ENCODE assay signal across 8 cellular contexts in the genomic region with DNA sequence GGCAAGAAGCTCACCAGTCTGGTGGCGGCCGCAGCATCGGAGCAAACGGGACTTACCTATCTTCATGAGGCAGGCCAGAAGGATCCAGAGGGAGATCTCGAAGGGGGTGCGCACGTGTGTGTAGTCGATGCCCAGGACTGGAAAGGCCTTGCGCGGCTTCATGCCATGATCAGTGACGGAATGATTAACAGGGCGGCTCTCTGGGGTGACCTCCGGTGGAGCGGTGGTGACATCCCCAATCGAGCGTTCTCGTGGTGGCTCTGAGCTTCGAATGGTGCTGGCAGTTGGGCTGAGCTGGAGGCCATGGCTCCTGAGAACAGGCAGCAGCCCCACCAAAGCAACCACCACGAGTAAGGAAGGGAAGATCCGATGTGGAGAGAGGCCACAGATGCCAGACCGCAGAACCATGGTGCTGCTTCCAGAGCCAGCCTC. TPM values are rescaled to one million over a fixed set of nuclear protein-coding genes. Genes with fewer than 3 reads are reported as not detected.
DNase-seq lines count a peak whose midpoint lies in the region; ATAC-seq and TF ChIP-seq lines count a peak whose summit lies in the region.

No MANE protein-coding gene starts in this region.

- peak overlapping the region; percentile 75 for H3K4me2 ChIP-seq in DOHH2 (ENCODE audit: low read length)

- peak; percentile 64 for DNase-seq in RKO (ENCODE audit: low spot score)
- DNase-seq in esophagus muscularis mucosa (ENCODE audit: extremely low spot score) = no peak
- peak; percentile 82 for DNase-seq in posterior vena cava (ENCODE audit: low spot score)
- no peak for DNase-seq in NK-92 (lab: John Stamatoyannopoulos, UW; ENCODE audit: unreplicated experiment)

- no peak for ATAC-seq in GM18907 (IDR thresholded peaks at IDR 0.05; ENCODE audit: unreplicated experiment)
- no peak for ATAC-seq in HG03175 (IDR thresholded peaks at IDR 0.05; ENCODE audit: unreplicated experiment)
- ATAC-seq in HG03432 (IDR thresholded peaks at IDR 0.05; ENCODE audit: unreplicated experiment) = no peak

- TF ChIP-seq POLR2A in esophagus muscularis mucosa (IDR thresholded peaks at IDR 0.05; ENCODE audit: low read depth) = no peak

- WGBS in esophagus muscularis mucosa = 86% methylated on average over 16 of the region's 21 CpGs

- H3K27me3 ChIP-seq in DOHH2 (ENCODE audit: control insufficient read depth, low read length) (no peaks in the 10 kb centered on the region), esophagus muscularis mucosa (no peaks in the 10 kb centered on the region)

- H3K36me3 ChIP-seq in DOHH2 (ENCODE audit: control insufficient read depth, low read length) (no peaks in the 10 kb centered on the region), esophagus muscularis mucosa (no peaks in the 10 kb centered on the region)

- H3K27ac ChIP-seq in DOHH2 (ENCODE audit: low read depth, low read length) (no peak overlapping the region), esophagus muscularis mucosa (replicated peaks in 1 of 4) (peak overlapping the region; percentile 90 to 94 (median 92))

- peaks cover 55% of the 10 kb centered on the region for H3K4me1 ChIP-seq in DOHH2 (ENCODE audit: control insufficient read depth, low read length)
- peaks cover 54 to 63% (median 61%) of the 10 kb centered on the region in 4 donors for H3K4me1 ChIP-seq in esophagus muscularis mucosa

- H3K79me2 ChIP-seq in DOHH2 (ENCODE audit: control insufficient read depth, low read length) = peaks cover 53% of the 10 kb centered on the region

- TF ChIP-seq EP300 in esophagus muscularis mucosa (IDR thresholded peaks at IDR 0.05) = no peak

- intact Hi-C loops in esophagus muscularis mucosa (cut with DNase I) (loop anchor here (5.0 kb wide), 1 partner anchor 52 kb away; no protein-coding TSS in a partner anchor), posterior vena cava (cut with DNase I) (loop anchor here (5.0 kb wide), 2 partner anchors 37 to 52 kb away; no protein-coding TSS in a partner anchor)

- TF ChIP-seq CTCF in DOHH2 (IDR thresholded peaks at IDR 0.05; ENCODE audit: low read depth, low read length, poor library complexity, severe bottlenecking) (no peak), esophagus muscularis mucosa (IDR thresholded peaks at IDR 0.05) (no peak)

- H4K20me1 ChIP-seq in DOHH2 (ENCODE audit: control insufficient read depth, insufficient read depth, low read depth, low read length) = 0 out of 2 replicates have a peak, but pooled peaks cover 3% of the 10 kb centered on the region

- H3K4me3 ChIP-seq in DOHH2 (ENCODE audit: low read length) (peak overlapping the region; percentile 74), esophagus muscularis mucosa (peak overlapping the region; percentile 76 to 86 (median 80))

- no peaks in the 10 kb centered on the region for H3K9me2 ChIP-seq in DOHH2 (replicated peaks; ENCODE audit: control insufficient read depth, low read length)

- H3K9me3 ChIP-seq in DOHH2 (ENCODE audit: control insufficient read depth, insufficient read depth, low read length) = no peaks in the 10 kb centered on the region
- no peaks in the 10 kb centered on the region for H3K9me3 ChIP-seq in esophagus muscularis mucosa

- H3F3A ChIP-seq in DOHH2 (ENCODE audit: control insufficient read depth, insufficient read depth) = peaks cover 14% of the 10 kb centered on the region; the same call in 1 of the 2 replicates

RNA-seq across cellular contexts. Expression of gene SLC9A1, which starts 1.0 kb away (rescaled TPM):
- total RNA-seq in esophagus muscularis mucosa = 10 to 100 TPM in 3 of 4 donors, 1 to 10 TPM in 1; 8.3 to 29.2 (median 11.4) TPM
- total RNA-seq in posterior vena cava = 10 to 100 TPM; 19.0 to 25.3 TPM

Comparison
In these comparisons a context has a peak if more than half of its experiments do, and no peak if none do; other contexts are left out.
1. DNase-seq: peak in RKO (single experiment) and posterior vena cava (single experiment); none in esophagus muscularis mucosa (single experiment) and NK-92 (single experiment).